Comparison of ENCODE assay signal across 11 cellular contexts in genomic region chr2:120850551-120850950, GRCh38.
"Had no signal": no experiment of that assay in that cellular context is flagged by ENCODE, and none has a peak within 500 bp of the region (broad histone marks: within the 10 kb centered on the region; RNA-seq: fewer than 3 reads in every experiment).

No MANE protein-coding gene starts in this region.

- H3K9me3 ChIP-seq: neutrophil had no signal

- H3K27ac Mint-ChIP-seq: nephron progenitor cell had no signal

- H3K27ac ChIP-seq: foreskin keratinocyte, neutrophil had no signal

- H3K4me1 ChIP-seq: foreskin keratinocyte had no signal

- ATAC-seq: foreskin keratinocyte, left colon had no signal

- H3K36me3 ChIP-seq: neutrophil had no signal

- H3K4me3 Mint-ChIP-seq: nephron progenitor cell had no signal

- H3K27me3 ChIP-seq: neutrophil had no signal

- DNase-seq: dermis blood vessel endothelial cell; foreskin keratinocyte; kidney; left colon; mammary epithelial cell; nephron progenitor cell; small intestine; stimulated activated CD4-positive, alpha-beta T cell treated with anti-CD3 and anti-CD28 coated beads, Interleukin-2, amount 100 ng/mL, for 48 hours; stimulated activated naive CD4-positive, alpha-beta T cell treated with Interleukin-2 at 50 U/mL for 16 hours; trophoblast cell had no signal
